8 cellular contexts compared by ENCODE assay signal in genomic region chr19:12796146-12797071, GRCh38.
DNase-seq lines count a peak whose midpoint lies in the region; ATAC-seq and TF ChIP-seq lines count a peak whose summit lies in the region.

No MANE protein-coding gene starts in this region.

- TF ChIP-seq CTCF in WI38 (IDR thresholded peaks at IDR 0.05; ENCODE audit: low read depth, low read length), result peak; percentile 96

- DNase-seq in activated gamma-delta T cell treated with Interleukin-2 at 50 U/mL for 16 hours, result peak; percentile 74
- no peak for DNase-seq in activated gamma-delta T cell (lab: John Stamatoyannopoulos, UW)
- peak; percentile 61 for DNase-seq in NCI-H2227 treated with DMSO at 0.1 percent for 48 hours (lab: John Stamatoyannopoulos, UW)
- DNase-seq in cerebellar cortex (ENCODE audit: low spot score), result peak; percentile 92
- DNase-seq in kidney glomerular epithelial cell (lab: John Stamatoyannopoulos, UW), result peak; percentile 76
- peak; percentile 74 for DNase-seq in stimulated activated CD4-positive, alpha-beta T cell treated with anti-CD3 and anti-CD28 coated beads, Interleukin-1b, Interleukin-23, amount 100 ng/mL, for 48 hours

- no peak overlapping the region for H3K4me3 ChIP-seq in WI38 (ENCODE audit: low read depth, low read length)

- no peak for ATAC-seq in HG03025 (IDR thresholded peaks at IDR 0.05; ENCODE audit: low FRiP score, unreplicated experiment)
